In genomic region chr12:113162102-113163029, GRCh38 we compare ENCODE assay signal across 11 cellular contexts. TPM values are rescaled to one million over a fixed set of nuclear protein-coding genes. Genes with fewer than 3 reads are reported as not detected.
DNase-seq lines count a peak whose midpoint lies in the region; ATAC-seq and TF ChIP-seq lines count a peak whose summit lies in the region.
"Had no signal": no experiment of that assay in that cellular context is flagged by ENCODE, and none has a peak within 500 bp of the region (broad histone marks: within the 10 kb centered on the region; RNA-seq: fewer than 3 reads in every experiment).

No MANE protein-coding gene starts in this region.

- no peaks in the 10 kb centered on the region for H3K9me3 ChIP-seq in BLaER1
- H3K9me3 ChIP-seq: gastrocnemius medialis had no signal

- H3K4me1 ChIP-seq in BLaER1: peaks cover 78% of the 10 kb centered on the region
- H3K4me1 ChIP-seq: gastrocnemius medialis had no signal

- peak overlapping the region; percentile 75 for H3K27ac ChIP-seq in BLaER1
- H3K27ac ChIP-seq: gastrocnemius medialis had no signal

- H3K4me1 Mint-ChIP-seq in brain: peaks cover 47% of the 10 kb centered on the region
- H3K4me1 Mint-ChIP-seq: activated CD4-positive, alpha-beta T cell treated with anti-CD3 and anti-CD28 coated beads, Interleukin-2, amount 10 ng/mL, durations not matched to agents 7 days and 5 days had no signal

- peak overlapping the region in 3 of 5 experiments; percentile 40 to 69 (median 57) for H3K4me3 Mint-ChIP-seq in brain
- H3K4me3 Mint-ChIP-seq: activated CD4-positive, alpha-beta T cell treated with anti-CD3 and anti-CD28 coated beads, Interleukin-2, amount 10 ng/mL, durations not matched to agents 7 days and 5 days; naive thymus-derived CD8-positive, alpha-beta T cell had no signal

- peak overlapping the region; percentile 58 for H3K4me3 ChIP-seq in BLaER1
- H3K4me3 ChIP-seq: gastrocnemius medialis had no signal

- no peak for ATAC-seq in HG03378 (IDR thresholded peaks at IDR 0.05; ENCODE audit: unreplicated experiment)
- no peak for ATAC-seq in HG03095 (IDR thresholded peaks at IDR 0.05; ENCODE audit: unreplicated experiment)
- ATAC-seq: naive thymus-derived CD8-positive, alpha-beta T cell had no signal

- DNase-seq in LHCN-M2 (ENCODE audit: low read depth) (peak; percentile 67), kidney tubule cell (ENCODE audit: low spot score) (peak; percentile 37), COLO668 (lab: John Stamatoyannopoulos, UW; ENCODE audit: unreplicated experiment) (no peak), mesenteric fat pad (ENCODE audit: low spot score) (no peak)
- DNase-seq: activated CD4-positive, alpha-beta T cell treated with anti-CD3 and anti-CD28 coated beads, Interleukin-2, amount 10 ng/mL, durations not matched to agents 7 days and 5 days; gastrocnemius medialis; naive thymus-derived CD8-positive, alpha-beta T cell had no signal

- H3K4me2 ChIP-seq in BLaER1: peak overlapping the region; percentile 95

- TF ChIP-seq CTCF in brain (conservative IDR thresholded peaks at IDR 0.05): no peak

- peaks cover 87% of the 10 kb centered on the region for H3K36me3 ChIP-seq in BLaER1

- peak overlapping the region; percentile 59 for H3K9ac ChIP-seq in BLaER1

- H3K36me3 Mint-ChIP-seq in brain: peaks cover 43% of the 10 kb centered on the region

- H3K27ac Mint-ChIP-seq in brain: peak overlapping the region in 4 of 5 experiments; percentile 44 to 87 (median 58)

- H3K27me3 Mint-ChIP-seq in brain: no peaks in the 10 kb centered on the region
- H3K27me3 Mint-ChIP-seq: activated CD4-positive, alpha-beta T cell treated with anti-CD3 and anti-CD28 coated beads, Interleukin-2, amount 10 ng/mL, durations not matched to agents 7 days and 5 days; naive thymus-derived CD8-positive, alpha-beta T cell had no signal

- H3K27me3 ChIP-seq in BLaER1: peaks cover 9% of the 10 kb centered on the region; the same call in 1 of the 2 replicates
- H3K27me3 ChIP-seq: gastrocnemius medialis had no signal

- peaks cover 44% of the 10 kb centered on the region for H4K20me1 ChIP-seq in BLaER1

- H3K9me3 Mint-ChIP-seq in brain: peaks cover 0 to 3% (median 0%) of the 10 kb centered on the region in 5 experiments
- H3K9me3 Mint-ChIP-seq: activated CD4-positive, alpha-beta T cell treated with anti-CD3 and anti-CD28 coated beads, Interleukin-2, amount 10 ng/mL, durations not matched to agents 7 days and 5 days; naive thymus-derived CD8-positive, alpha-beta T cell had no signal

RNA-seq across cellular contexts. Expression of gene CFAP73, which starts 12.8 kb away (rescaled TPM):
- total RNA-seq in LHCN-M2 (2014; rRNA removed) (not detected in 2 replicates), mesenteric fat pad (not detected)
- polyA plus RNA-seq in LHCN-M2 (2012): 0.05 TPM
- not detected for polyA plus RNA-seq in brain (ENCODE audit: insufficient read depth, low read depth, low replicate concordance)
- total RNA-seq: gastrocnemius medialis had no signal
- polyA plus RNA-seq: naive thymus-derived CD8-positive, alpha-beta T cell had no signal

RNA-seq across cellular contexts. Expression of gene DDX54, which starts 22.9 kb away (rescaled TPM):
- total RNA-seq in LHCN-M2 (2014; rRNA removed) (58.7 and 74.3 TPM in 2 replicates), mesenteric fat pad (46.3 TPM)
- 36.5 TPM for polyA plus RNA-seq in LHCN-M2 (2012)
- polyA plus RNA-seq in brain (ENCODE audit: insufficient read depth, low read depth, low replicate concordance): 41.9 TPM

RNA-seq across cellular contexts. Expression of gene RITA1, which starts 23.2 kb away (rescaled TPM):
- total RNA-seq in LHCN-M2 (2014; rRNA removed) (34.2 and 38.0 TPM in 2 replicates), mesenteric fat pad (9.9 TPM)
- 23.2 TPM for polyA plus RNA-seq in LHCN-M2 (2012)
- polyA plus RNA-seq in brain (ENCODE audit: insufficient read depth, low read depth, low replicate concordance): 29.7 TPM

RNA-seq across cellular contexts. Expression of gene RASAL1, which starts 26.8 kb away (rescaled TPM):
- total RNA-seq in LHCN-M2 (2014; rRNA removed): not detected in 2 replicates
- polyA plus RNA-seq in LHCN-M2 (2012): not detected
- polyA plus RNA-seq in brain (ENCODE audit: insufficient read depth, low read depth, low replicate concordance): 12.3 TPM
- total RNA-seq in mesenteric fat pad: not detected
- total RNA-seq: gastrocnemius medialis had no signal

RNA-seq across cellular contexts. Expression of gene TPCN1, which starts 58.9 kb away (rescaled TPM):
- 17.8 and 21.4 TPM in 2 replicates for total RNA-seq in LHCN-M2 (2014; rRNA removed)
- polyA plus RNA-seq in LHCN-M2 (2012): 11.4 TPM
- 16.1 TPM for polyA plus RNA-seq in brain (ENCODE audit: insufficient read depth, low read depth, low replicate concordance)
- 37.1 TPM for total RNA-seq in mesenteric fat pad

Comparison
In these comparisons a context has a peak if more than half of its experiments do, and no peak if none do; other contexts are left out.
1. DNase-seq: peak in LHCN-M2 (single experiment) and kidney tubule cell (single experiment); none in COLO668 (single experiment) and mesenteric fat pad (single experiment).